Comparison of ENCODE assay signal across 1 cellular context in genomic region chr1:169576241-169576933, GRCh38.
TF ChIP-seq lines count a peak whose summit lies in the region.

No MANE protein-coding gene starts in this region.

TF ChIP-seq in HepG2, 621 proteins besides CTCF, POLR2A, EP300 and RAD21 (continued from another document and continues in another):
- TF ChIP-seq ZNF841 (CRISPR knock-in tag; IDR thresholded peaks at IDR 0.05; ENCODE audit: borderline replicate concordance) (no peak), YEATS4 (CRISPR knock-in tag; IDR thresholded peaks at IDR 0.05; ENCODE audit: borderline replicate concordance) (no peak), TARDBP (CRISPR knock-in tag; IDR thresholded peaks at IDR 0.05) (no peak), MEF2D (CRISPR knock-in tag; IDR thresholded peaks at IDR 0.05) (peak; percentile 96), RERE (CRISPR knock-in tag; IDR thresholded peaks at IDR 0.05; ENCODE audit: low read depth) (no peak), BCL6 (CRISPR knock-in tag; IDR thresholded peaks at IDR 0.05) (peak; percentile 54; the same call in 1 of the 2 replicates), BRD4 (CRISPR knock-in tag; IDR thresholded peaks at IDR 0.05) (no peak), FOXP1 (IDR thresholded peaks at IDR 0.05) (no peak), FOXP1 (CRISPR knock-in tag; IDR thresholded peaks at IDR 0.05) (peak; percentile 64), ZNF180 (CRISPR knock-in tag; IDR thresholded peaks at IDR 0.05; ENCODE audit: borderline replicate concordance, low read depth) (no peak), ATF7 (IDR thresholded peaks at IDR 0.05) (no peak), ATF7 (CRISPR knock-in tag; IDR thresholded peaks at IDR 0.05) (no peak), GZF1 (CRISPR knock-in tag; IDR thresholded peaks at IDR 0.05) (no peak), ZC3H13 (CRISPR knock-in tag; IDR thresholded peaks at IDR 0.05) (no peak), MED1 (CRISPR knock-in tag; IDR thresholded peaks at IDR 0.05) (peak; percentile 74), ASH2L (IDR thresholded peaks at IDR 0.05; ENCODE audit: insufficient read length, low read depth, low read length) (no peak), ZNF740 (CRISPR knock-in tag; IDR thresholded peaks at IDR 0.05) (no peak), ZNF782 (CRISPR knock-in tag; IDR thresholded peaks at IDR 0.05; ENCODE audit: borderline replicate concordance) (no peak), PLRG1 (conservative IDR thresholded peaks at IDR 0.05) (no peak), ZNF136 (CRISPR knock-in tag; IDR thresholded peaks at IDR 0.05; ENCODE audit: low read depth) (no peak), ELF4 (CRISPR knock-in tag; IDR thresholded peaks at IDR 0.05; ENCODE audit: borderline replicate concordance) (no peak), RXRB (CRISPR knock-in tag; IDR thresholded peaks at IDR 0.05; ENCODE audit: borderline replicate concordance) (peak; percentile 82), ZFAT (CRISPR knock-in tag; conservative IDR thresholded peaks at IDR 0.05) (no peak), TRIM22 (IDR thresholded peaks at IDR 0.05) (no peak), ZBTB7B (CRISPR knock-in tag; IDR thresholded peaks at IDR 0.05) (no peak), JARID2 (CRISPR knock-in tag; IDR thresholded peaks at IDR 0.05; ENCODE audit: insufficient replicate concordance) (no peak), BATF2 (CRISPR knock-in tag; IDR thresholded peaks at IDR 0.05) (no peak), ZSCAN20 (CRISPR knock-in tag; IDR thresholded peaks at IDR 0.05; ENCODE audit: borderline replicate concordance) (no peak), PCBP1 (IDR thresholded peaks at IDR 0.05; ENCODE audit: borderline replicate concordance, low read depth, low read length) (no peak), TBX2 (CRISPR knock-in tag; IDR thresholded peaks at IDR 0.05; ENCODE audit: borderline replicate concordance) (peak; percentile 50; the same call in 1 of the 2 replicates), JUND (CRISPR knock-in tag; IDR thresholded peaks at IDR 0.05) (no peak), ZNF788 (CRISPR knock-in tag; IDR thresholded peaks at IDR 0.05; ENCODE audit: borderline replicate concordance) (peak; percentile 52; the same call in 1 of the 2 replicates), AGO1 (IDR thresholded peaks at IDR 0.05; ENCODE audit: low read depth, low read length, poor library complexity, severe bottlenecking) (no peak), ZNF414 (CRISPR knock-in tag; IDR thresholded peaks at IDR 0.05) (no peak), ZNF567 (CRISPR knock-in tag; IDR thresholded peaks at IDR 0.05; ENCODE audit: borderline replicate concordance) (no peak), HMG20A (CRISPR knock-in tag; IDR thresholded peaks at IDR 0.05; ENCODE audit: borderline replicate concordance) (0 out of 2 replicates have a peak, but pooled peaks have one; percentile 64), ZNF773 (CRISPR knock-in tag; IDR thresholded peaks at IDR 0.05; ENCODE audit: borderline replicate concordance) (no peak)
- TF ChIP-seq, protein P1, sequence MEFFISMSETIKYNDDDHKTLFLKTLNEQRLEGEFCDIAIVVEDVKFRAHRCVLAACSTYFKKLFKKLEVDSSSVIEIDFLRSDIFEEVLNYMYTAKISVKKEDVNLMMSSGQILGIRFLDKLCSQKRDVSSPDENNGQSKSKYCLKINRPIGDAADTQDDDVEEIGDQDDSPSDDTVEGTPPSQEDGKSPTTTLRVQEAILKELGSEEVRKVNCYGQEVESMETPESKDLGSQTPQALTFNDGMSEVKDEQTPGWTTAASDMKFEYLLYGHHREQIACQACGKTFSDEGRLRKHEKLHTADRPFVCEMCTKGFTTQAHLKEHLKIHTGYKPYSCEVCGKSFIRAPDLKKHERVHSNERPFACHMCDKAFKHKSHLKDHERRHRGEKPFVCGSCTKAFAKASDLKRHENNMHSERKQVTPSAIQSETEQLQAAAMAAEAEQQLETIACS (CRISPR knock-in tag; IDR thresholded peaks at IDR 0.05): no peak
- TF ChIP-seq, protein P2, sequence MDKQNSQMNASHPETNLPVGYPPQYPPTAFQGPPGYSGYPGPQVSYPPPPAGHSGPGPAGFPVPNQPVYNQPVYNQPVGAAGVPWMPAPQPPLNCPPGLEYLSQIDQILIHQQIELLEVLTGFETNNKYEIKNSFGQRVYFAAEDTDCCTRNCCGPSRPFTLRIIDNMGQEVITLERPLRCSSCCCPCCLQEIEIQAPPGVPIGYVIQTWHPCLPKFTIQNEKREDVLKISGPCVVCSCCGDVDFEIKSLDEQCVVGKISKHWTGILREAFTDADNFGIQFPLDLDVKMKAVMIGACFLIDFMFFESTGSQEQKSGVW (CRISPR knock-in tag; IDR thresholded peaks at IDR 0.05; ENCODE audit: borderline replicate concordance): no peak
- TF ChIP-seq, protein P3, sequence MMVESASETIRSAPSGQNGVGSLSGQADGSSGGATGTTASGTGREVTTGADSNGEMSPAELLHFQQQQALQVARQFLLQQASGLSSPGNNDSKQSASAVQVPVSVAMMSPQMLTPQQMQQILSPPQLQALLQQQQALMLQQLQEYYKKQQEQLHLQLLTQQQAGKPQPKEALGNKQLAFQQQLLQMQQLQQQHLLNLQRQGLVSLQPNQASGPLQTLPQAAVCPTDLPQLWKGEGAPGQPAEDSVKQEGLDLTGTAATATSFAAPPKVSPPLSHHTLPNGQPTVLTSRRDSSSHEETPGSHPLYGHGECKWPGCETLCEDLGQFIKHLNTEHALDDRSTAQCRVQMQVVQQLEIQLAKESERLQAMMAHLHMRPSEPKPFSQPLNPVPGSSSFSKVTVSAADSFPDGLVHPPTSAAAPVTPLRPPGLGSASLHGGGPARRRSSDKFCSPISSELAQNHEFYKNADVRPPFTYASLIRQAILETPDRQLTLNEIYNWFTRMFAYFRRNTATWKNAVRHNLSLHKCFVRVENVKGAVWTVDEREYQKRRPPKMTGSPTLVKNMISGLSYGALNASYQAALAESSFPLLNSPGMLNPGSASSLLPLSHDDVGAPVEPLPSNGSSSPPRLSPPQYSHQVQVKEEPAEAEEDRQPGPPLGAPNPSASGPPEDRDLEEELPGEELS (CRISPR knock-in tag; IDR thresholded peaks at IDR 0.05): peak; percentile 78; the same call in 1 of the 2 replicates
- TF ChIP-seq, protein P4, sequence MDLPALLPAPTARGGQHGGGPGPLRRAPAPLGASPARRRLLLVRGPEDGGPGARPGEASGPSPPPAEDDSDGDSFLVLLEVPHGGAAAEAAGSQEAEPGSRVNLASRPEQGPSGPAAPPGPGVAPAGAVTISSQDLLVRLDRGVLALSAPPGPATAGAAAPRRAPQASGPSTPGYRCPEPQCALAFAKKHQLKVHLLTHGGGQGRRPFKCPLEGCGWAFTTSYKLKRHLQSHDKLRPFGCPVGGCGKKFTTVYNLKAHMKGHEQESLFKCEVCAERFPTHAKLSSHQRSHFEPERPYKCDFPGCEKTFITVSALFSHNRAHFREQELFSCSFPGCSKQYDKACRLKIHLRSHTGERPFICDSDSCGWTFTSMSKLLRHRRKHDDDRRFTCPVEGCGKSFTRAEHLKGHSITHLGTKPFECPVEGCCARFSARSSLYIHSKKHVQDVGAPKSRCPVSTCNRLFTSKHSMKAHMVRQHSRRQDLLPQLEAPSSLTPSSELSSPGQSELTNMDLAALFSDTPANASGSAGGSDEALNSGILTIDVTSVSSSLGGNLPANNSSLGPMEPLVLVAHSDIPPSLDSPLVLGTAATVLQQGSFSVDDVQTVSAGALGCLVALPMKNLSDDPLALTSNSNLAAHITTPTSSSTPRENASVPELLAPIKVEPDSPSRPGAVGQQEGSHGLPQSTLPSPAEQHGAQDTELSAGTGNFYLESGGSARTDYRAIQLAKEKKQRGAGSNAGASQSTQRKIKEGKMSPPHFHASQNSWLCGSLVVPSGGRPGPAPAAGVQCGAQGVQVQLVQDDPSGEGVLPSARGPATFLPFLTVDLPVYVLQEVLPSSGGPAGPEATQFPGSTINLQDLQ (CRISPR knock-in tag; IDR thresholded peaks at IDR 0.05): no peak
